13 cellular contexts compared by ENCODE assay signal in the genomic region with DNA sequence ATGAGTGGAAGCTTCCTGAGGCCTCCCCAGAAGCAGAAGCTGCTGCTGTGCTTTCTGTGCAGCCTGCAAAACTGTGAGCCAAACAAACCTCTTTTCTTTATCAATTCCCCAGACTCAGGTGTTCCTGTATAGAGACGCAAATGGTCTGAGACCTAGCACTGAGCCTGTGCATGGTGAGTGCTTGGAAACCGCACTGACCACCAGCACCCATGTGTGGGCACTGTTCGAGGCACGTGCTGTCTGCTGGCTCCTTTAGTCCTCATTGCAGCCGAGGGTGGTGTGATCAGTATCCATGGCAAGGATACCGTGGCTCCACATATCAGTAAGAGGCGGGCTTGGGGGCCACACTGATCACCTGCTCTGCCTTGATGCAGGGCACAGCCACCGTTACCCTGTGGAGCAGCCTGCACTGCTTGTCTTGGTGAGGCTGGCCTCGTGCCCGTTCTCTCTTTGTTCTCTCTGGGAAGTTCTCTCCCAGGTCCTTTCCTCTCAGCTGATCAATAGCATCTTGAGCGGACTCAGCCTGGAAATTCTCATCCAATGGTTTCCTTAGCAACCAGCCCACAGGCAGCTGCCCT.
"Had no signal": no experiment of that assay in that cellular context is flagged by ENCODE, and none has a peak within 500 bp of the region (broad histone marks: within the 10 kb centered on the region; RNA-seq: fewer than 3 reads in every experiment).

No MANE protein-coding gene starts in this region.

- H3K36me3 ChIP-seq: adrenal gland, gastroesophageal sphincter, thoracic aorta had no signal

- H3K4me1 ChIP-seq: adrenal gland had no signal

- DNase-seq: activated naive CD4-positive, alpha-beta T cell treated with anti-CD3 and anti-CD28 coated beads, Interleukin-2, amount 10 ng/mL, durations not matched to agents 7 days and 5 days; adrenal gland; effector memory CD8-positive, alpha-beta T cell; hippocampal formation; naive thymus-derived CD4-positive, alpha-beta T cell; occipital lobe; stimulated activated CD4-positive, alpha-beta T cell treated with anti-CD3 and anti-CD28 coated beads, Interleukin-4, amount 100 ng/mL, for 1 hour; stimulated activated naive CD8-positive, alpha-beta T cell treated with anti-CD3 and anti-CD28 coated beads, Interleukin-15, amount 100 ng/mL, for 72 hours had no signal

- H3K9me3 Mint-ChIP-seq: activated naive CD4-positive, alpha-beta T cell treated with anti-CD3 and anti-CD28 coated beads, Interleukin-2, amount 10 ng/mL, durations not matched to agents 7 days and 5 days; activated T-helper 2 cell treated with anti-CD3 and anti-CD28 coated beads, Interferon-gamma antibody, Interleukin-2, Interleukin-4, amounts not matched to agents 10 μg/mL and 5 μg/mL and 100 μg/mL, durations not matched to agents 14 hours and 24 hours and 36 hours; central memory CD8-positive, alpha-beta T cell; effector memory CD8-positive, alpha-beta T cell; naive thymus-derived CD4-positive, alpha-beta T cell; stimulated activated naive CD8-positive, alpha-beta T cell treated with anti-CD3 and anti-CD28 coated beads, Interleukin-15, amount 100 ng/mL, for 72 hours had no signal

- H3K27ac ChIP-seq: adrenal gland, gastroesophageal sphincter, thoracic aorta had no signal

- H3K36me3 Mint-ChIP-seq: activated naive CD4-positive, alpha-beta T cell treated with anti-CD3 and anti-CD28 coated beads, Interleukin-2, amount 10 ng/mL, durations not matched to agents 7 days and 5 days; naive thymus-derived CD4-positive, alpha-beta T cell had no signal

- H3K27me3 ChIP-seq: adrenal gland had no signal

- H3K27ac Mint-ChIP-seq: activated naive CD4-positive, alpha-beta T cell treated with anti-CD3 and anti-CD28 coated beads, Interleukin-2, amount 10 ng/mL, durations not matched to agents 7 days and 5 days; activated T-helper 2 cell treated with anti-CD3 and anti-CD28 coated beads, Interferon-gamma antibody, Interleukin-2, Interleukin-4, amounts not matched to agents 10 μg/mL and 5 μg/mL and 100 μg/mL, durations not matched to agents 14 hours and 24 hours and 36 hours; effector memory CD8-positive, alpha-beta T cell; naive thymus-derived CD4-positive, alpha-beta T cell had no signal

- H3K9me3 ChIP-seq: adrenal gland, gastroesophageal sphincter, thoracic aorta had no signal

- H3K4me3 ChIP-seq: adrenal gland, gastroesophageal sphincter, thoracic aorta had no signal

- ATAC-seq: activated CD4-positive, CD25-positive, alpha-beta regulatory T cell treated with anti-CD3 and anti-CD28 coated beads, Interleukin-2, amount 50 U/mL, for 24 hours; effector memory CD8-positive, alpha-beta T cell; gastroesophageal sphincter; naive thymus-derived CD4-positive, alpha-beta T cell had no signal
